1 cellular context compared by ENCODE assay signal in genomic region chr7:135166338-135166989, GRCh38.
A peak's percentile ranks its signal among the peaks of the same experiment; 100 is the strongest.
TF ChIP-seq lines count a peak whose summit lies in the region.

No MANE protein-coding gene starts in this region.

TF ChIP-seq in K562, 482 proteins besides CTCF, POLR2A, EP300 and RAD21:
- TF ChIP-seq GTF2B (IDR thresholded peaks at IDR 0.05; ENCODE audit: extremely low read depth, insufficient read length) (no peak), TRIM28 (IDR thresholded peaks at IDR 0.05) (no peak), POLR2G (IDR thresholded peaks at IDR 0.05; ENCODE audit: low read depth, low read length) (peak; percentile 56), RBFOX2 (IDR thresholded peaks at IDR 0.05; ENCODE audit: low read depth, low read length) (peak; percentile 57), SMARCA5 (IDR thresholded peaks at IDR 0.05) (no peak)
TF ChIP-seq in K562: peak in this region for 2.
